ENCODE assay signal across 1 cellular context in the genomic region with DNA sequence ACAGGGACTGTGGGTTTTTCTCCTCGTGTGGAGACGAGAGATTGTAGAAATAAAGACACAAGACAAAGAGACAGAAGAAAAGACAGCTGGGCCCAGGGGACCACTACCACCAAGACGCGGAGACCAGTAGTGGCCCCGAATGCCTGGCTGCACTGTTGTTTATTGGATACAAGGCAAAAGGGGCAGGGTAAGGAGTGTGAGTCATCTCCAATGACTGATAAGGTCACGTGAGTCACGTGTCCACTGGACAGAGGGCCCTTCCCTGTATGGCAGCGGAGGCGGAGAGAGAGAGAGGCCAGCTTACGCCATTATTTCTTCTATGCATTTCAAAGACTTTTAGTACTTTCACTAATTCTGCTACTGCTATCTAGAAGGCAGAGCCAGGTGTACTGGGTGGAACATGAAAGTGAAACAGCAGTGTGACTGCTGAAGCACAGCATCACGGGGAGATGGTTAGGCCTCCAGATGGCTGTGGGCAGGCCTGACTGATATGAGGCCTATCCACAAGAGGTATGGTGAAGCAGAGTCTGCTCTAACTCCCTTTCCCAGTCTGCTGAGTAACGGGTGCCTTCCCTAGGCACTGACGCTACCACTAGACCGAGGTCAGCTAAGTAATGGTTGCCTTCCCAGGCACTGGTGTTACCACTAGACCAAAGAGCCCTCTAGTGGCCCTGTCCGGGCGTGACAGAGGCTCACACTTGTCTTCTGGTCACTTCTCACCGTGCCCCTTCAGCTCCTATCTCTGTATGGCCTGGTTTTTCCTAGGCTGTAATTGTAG.
TF ChIP-seq lines count a peak whose summit lies in the region.
"Not testable (repeated sequence)": the region's sequence is repeated elsewhere in the genome, so short reads cannot be mapped to it uniquely, and the experiment has no call there.

No MANE protein-coding gene starts in this region.

TF ChIP-seq in HepG2, 621 proteins besides CTCF, POLR2A, EP300 and RAD21 (continues in another document):
- TF ChIP-seq RXRA (CRISPR knock-in tag; IDR thresholded peaks at IDR 0.05) = 0 out of 2 replicates have a peak, but pooled peaks have one; percentile 34
- 0 out of 2 replicates have a peak, but pooled peaks have one; percentile 16 for TF ChIP-seq RARA (CRISPR knock-in tag; IDR thresholded peaks at IDR 0.05)
- TF ChIP-seq FOSL2 (CRISPR knock-in tag; IDR thresholded peaks at IDR 0.05) = peak; percentile 63
- 0 out of 2 replicates have a peak, but pooled peaks have one; percentile 14 for TF ChIP-seq ZBTB26 (CRISPR knock-in tag; IDR thresholded peaks at IDR 0.05; ENCODE audit: borderline replicate concordance)
- TF ChIP-seq ZNF878 (CRISPR knock-in tag; IDR thresholded peaks at IDR 0.05) = 0 out of 2 replicates have a peak, but pooled peaks have one; percentile 55
- TF ChIP-seq, protein P1, sequence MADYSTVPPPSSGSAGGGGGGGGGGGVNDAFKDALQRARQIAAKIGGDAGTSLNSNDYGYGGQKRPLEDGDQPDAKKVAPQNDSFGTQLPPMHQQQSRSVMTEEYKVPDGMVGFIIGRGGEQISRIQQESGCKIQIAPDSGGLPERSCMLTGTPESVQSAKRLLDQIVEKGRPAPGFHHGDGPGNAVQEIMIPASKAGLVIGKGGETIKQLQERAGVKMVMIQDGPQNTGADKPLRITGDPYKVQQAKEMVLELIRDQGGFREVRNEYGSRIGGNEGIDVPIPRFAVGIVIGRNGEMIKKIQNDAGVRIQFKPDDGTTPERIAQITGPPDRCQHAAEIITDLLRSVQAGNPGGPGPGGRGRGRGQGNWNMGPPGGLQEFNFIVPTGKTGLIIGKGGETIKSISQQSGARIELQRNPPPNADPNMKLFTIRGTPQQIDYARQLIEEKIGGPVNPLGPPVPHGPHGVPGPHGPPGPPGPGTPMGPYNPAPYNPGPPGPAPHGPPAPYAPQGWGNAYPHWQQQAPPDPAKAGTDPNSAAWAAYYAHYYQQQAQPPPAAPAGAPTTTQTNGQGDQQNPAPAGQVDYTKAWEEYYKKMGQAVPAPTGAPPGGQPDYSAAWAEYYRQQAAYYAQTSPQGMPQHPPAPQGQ (CRISPR knock-in tag; IDR thresholded peaks at IDR 0.05; ENCODE audit: borderline replicate concordance) = peak; percentile 43; the same call in 1 of the 2 replicates
- TF ChIP-seq KAT7 (CRISPR knock-in tag; IDR thresholded peaks at IDR 0.05; ENCODE audit: borderline replicate concordance) = peak; percentile 55; the same call in 1 of the 2 replicates
- TF ChIP-seq KMT2B (CRISPR knock-in tag; IDR thresholded peaks at IDR 0.05) = 0 out of 2 replicates have a peak, but pooled peaks have one; percentile 26
- TF ChIP-seq, protein P2, sequence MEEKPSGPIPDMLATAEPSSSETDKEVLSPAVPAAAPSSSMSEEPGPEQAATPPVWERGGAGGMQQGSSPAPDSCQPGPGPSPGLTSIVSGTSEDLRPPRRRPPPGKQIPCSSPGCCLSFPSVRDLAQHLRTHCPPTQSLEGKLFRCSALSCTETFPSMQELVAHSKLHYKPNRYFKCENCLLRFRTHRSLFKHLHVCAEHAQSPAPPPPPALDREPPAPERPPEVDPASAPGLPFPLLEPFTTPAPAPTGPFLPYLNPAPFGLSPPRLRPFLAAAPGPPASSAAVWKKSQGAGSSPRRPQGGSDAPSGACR (CRISPR knock-in tag; IDR thresholded peaks at IDR 0.05) = 0 out of 2 replicates have a peak, but pooled peaks have one; percentile 5
- TF ChIP-seq BORCS8-MEF2B (CRISPR knock-in tag; IDR thresholded peaks at IDR 0.05) = peak; percentile 46; the same call in 1 of the 2 replicates
- 0 out of 2 replicates have a peak, but pooled peaks have one; percentile 16 for TF ChIP-seq UBTF (CRISPR knock-in tag; IDR thresholded peaks at IDR 0.05)
- TF ChIP-seq, protein P3, sequence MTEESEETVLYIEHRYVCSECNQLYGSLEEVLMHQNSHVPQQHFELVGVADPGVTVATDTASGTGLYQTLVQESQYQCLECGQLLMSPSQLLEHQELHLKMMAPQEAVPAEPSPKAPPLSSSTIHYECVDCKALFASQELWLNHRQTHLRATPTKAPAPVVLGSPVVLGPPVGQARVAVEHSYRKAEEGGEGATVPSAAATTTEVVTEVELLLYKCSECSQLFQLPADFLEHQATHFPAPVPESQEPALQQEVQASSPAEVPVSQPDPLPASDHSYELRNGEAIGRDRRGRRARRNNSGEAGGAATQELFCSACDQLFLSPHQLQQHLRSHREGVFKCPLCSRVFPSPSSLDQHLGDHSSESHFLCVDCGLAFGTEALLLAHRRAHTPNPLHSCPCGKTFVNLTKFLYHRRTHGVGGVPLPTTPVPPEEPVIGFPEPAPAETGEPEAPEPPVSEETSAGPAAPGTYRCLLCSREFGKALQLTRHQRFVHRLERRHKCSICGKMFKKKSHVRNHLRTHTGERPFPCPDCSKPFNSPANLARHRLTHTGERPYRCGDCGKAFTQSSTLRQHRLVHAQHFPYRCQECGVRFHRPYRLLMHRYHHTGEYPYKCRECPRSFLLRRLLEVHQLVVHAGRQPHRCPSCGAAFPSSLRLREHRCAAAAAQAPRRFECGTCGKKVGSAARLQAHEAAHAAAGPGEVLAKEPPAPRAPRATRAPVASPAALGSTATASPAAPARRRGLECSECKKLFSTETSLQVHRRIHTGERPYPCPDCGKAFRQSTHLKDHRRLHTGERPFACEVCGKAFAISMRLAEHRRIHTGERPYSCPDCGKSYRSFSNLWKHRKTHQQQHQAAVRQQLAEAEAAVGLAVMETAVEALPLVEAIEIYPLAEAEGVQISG (CRISPR knock-in tag; IDR thresholded peaks at IDR 0.05) = 0 out of 2 replicates have a peak, but pooled peaks have one; percentile 36
- 0 out of 4 replicates have a peak, but pooled peaks of 1 of the 2 experiments have one; percentile 61 for TF ChIP-seq KLF16 (CRISPR knock-in tag; IDR thresholded peaks at IDR 0.05)
- peak; percentile 53; the same call in 1 of the 2 replicates for TF ChIP-seq ZNF605 (CRISPR knock-in tag; IDR thresholded peaks at IDR 0.05)
- TF ChIP-seq RXRB (CRISPR knock-in tag; IDR thresholded peaks at IDR 0.05; ENCODE audit: borderline replicate concordance) = 0 out of 2 replicates have a peak, but pooled peaks have one; percentile 13
- TF ChIP-seq MIER2 (CRISPR knock-in tag; IDR thresholded peaks at IDR 0.05) = 0 out of 2 replicates have a peak, but pooled peaks have one; percentile 16
- TF ChIP-seq TARDBP (CRISPR knock-in tag; IDR thresholded peaks at IDR 0.05) = peak; percentile 44; the same call in 1 of the 2 replicates
- TF ChIP-seq PPARG (CRISPR knock-in tag; conservative IDR thresholded peaks at IDR 0.05) = 0 out of 2 replicates have a peak, but pooled peaks have one; percentile 50
- TF ChIP-seq SP5 (CRISPR knock-in tag; IDR thresholded peaks at IDR 0.05; ENCODE audit: borderline replicate concordance, low read depth) = 0 out of 2 replicates have a peak, but pooled peaks have one; percentile 6
- TF ChIP-seq NR0B2 (CRISPR knock-in tag; IDR thresholded peaks at IDR 0.05) = 0 out of 2 replicates have a peak, but pooled peaks have one; percentile 51
- TF ChIP-seq, protein P4, sequence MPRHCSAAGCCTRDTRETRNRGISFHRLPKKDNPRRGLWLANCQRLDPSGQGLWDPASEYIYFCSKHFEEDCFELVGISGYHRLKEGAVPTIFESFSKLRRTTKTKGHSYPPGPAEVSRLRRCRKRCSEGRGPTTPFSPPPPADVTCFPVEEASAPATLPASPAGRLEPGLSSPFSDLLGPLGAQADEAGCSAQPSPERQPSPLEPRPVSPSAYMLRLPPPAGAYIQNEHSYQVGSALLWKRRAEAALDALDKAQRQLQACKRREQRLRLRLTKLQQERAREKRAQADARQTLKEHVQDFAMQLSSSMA (CRISPR knock-in tag; IDR thresholded peaks at IDR 0.05) = 0 out of 2 replicates have a peak, but pooled peaks have one; percentile 50
- peak; percentile 54; the same call in 1 of the 2 replicates for TF ChIP-seq CCDC6 (CRISPR knock-in tag; IDR thresholded peaks at IDR 0.05)
- TF ChIP-seq ERF (CRISPR knock-in tag; IDR thresholded peaks at IDR 0.05) = 0 out of 2 replicates have a peak, but pooled peaks have one; percentile 35
- not testable (repeated sequence) for TF ChIP-seq HNF4G (IDR thresholded peaks at IDR 0.05; ENCODE audit: borderline replicate concordance, low read depth, low read length)
- 0 out of 2 replicates have a peak, but pooled peaks have one; percentile 8 for TF ChIP-seq HNF4G (CRISPR knock-in tag; IDR thresholded peaks at IDR 0.05; ENCODE audit: borderline replicate concordance, low read depth)
- TF ChIP-seq HOXA3 (CRISPR knock-in tag; IDR thresholded peaks at IDR 0.05) = peak; percentile 66
- 0 out of 2 replicates have a peak, but pooled peaks have one; percentile 51 for TF ChIP-seq WIZ (CRISPR knock-in tag; IDR thresholded peaks at IDR 0.05)
- 0 out of 2 replicates have a peak, but pooled peaks have one; percentile 32 for TF ChIP-seq IKZF5 (CRISPR knock-in tag; IDR thresholded peaks at IDR 0.05)
- TF ChIP-seq SAFB2 (CRISPR knock-in tag; IDR thresholded peaks at IDR 0.05; ENCODE audit: borderline replicate concordance, low read depth) = 0 out of 2 replicates have a peak, but pooled peaks have one; percentile 61
- 0 out of 2 replicates have a peak, but pooled peaks have one; percentile 21 for TF ChIP-seq THAP11 (CRISPR knock-in tag; IDR thresholded peaks at IDR 0.05)
- peak; percentile 81 for TF ChIP-seq STAG1 (CRISPR knock-in tag; IDR thresholded peaks at IDR 0.05)
- TF ChIP-seq ZNF354B (CRISPR knock-in tag; IDR thresholded peaks at IDR 0.05) = 0 out of 2 replicates have a peak, but pooled peaks have one; percentile 23
- 0 out of 2 replicates have a peak, but pooled peaks have one; percentile 33 for TF ChIP-seq GFI1 (CRISPR knock-in tag; IDR thresholded peaks at IDR 0.05; ENCODE audit: borderline replicate concordance)
- TF ChIP-seq SPEN (CRISPR knock-in tag; IDR thresholded peaks at IDR 0.05; ENCODE audit: low read depth) = peak; percentile 53; the same call in 1 of the 2 replicates
- TF ChIP-seq, protein P5, sequence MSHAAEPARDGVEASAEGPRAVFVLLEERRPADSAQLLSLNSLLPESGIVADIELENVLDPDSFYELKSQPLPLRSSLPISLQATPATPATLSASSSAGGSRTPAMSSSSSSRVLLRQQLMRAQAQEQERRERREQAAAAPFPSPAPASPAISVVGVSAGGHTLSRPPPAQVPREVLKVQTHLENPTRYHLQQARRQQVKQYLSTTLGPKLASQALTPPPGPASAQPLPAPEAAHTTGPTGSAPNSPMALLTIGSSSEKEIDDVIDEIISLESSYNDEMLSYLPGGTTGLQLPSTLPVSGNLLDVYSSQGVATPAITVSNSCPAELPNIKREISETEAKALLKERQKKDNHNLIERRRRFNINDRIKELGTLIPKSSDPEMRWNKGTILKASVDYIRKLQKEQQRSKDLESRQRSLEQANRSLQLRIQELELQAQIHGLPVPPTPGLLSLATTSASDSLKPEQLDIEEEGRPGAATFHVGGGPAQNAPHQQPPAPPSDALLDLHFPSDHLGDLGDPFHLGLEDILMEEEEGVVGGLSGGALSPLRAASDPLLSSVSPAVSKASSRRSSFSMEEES (CRISPR knock-in tag; IDR thresholded peaks at IDR 0.05) = peak; percentile 10; the same call in 1 of the 2 replicates
- 0 out of 2 replicates have a peak, but pooled peaks have one; percentile 61 for TF ChIP-seq ZNF713 (CRISPR knock-in tag; IDR thresholded peaks at IDR 0.05)
- TF ChIP-seq ZFP91 (CRISPR knock-in tag; IDR thresholded peaks at IDR 0.05; ENCODE audit: borderline replicate concordance) = peak; percentile 54
